1 cellular context compared by ENCODE assay signal in genomic region chr3:113019182-113020137, GRCh38.
TF ChIP-seq lines count a peak whose summit lies in the region.

No MANE protein-coding gene starts in this region.

TF ChIP-seq in SK-N-SH, 30 proteins besides CTCF, POLR2A, EP300 and RAD21 (continued from another document):
- TF ChIP-seq, protein P1, sequence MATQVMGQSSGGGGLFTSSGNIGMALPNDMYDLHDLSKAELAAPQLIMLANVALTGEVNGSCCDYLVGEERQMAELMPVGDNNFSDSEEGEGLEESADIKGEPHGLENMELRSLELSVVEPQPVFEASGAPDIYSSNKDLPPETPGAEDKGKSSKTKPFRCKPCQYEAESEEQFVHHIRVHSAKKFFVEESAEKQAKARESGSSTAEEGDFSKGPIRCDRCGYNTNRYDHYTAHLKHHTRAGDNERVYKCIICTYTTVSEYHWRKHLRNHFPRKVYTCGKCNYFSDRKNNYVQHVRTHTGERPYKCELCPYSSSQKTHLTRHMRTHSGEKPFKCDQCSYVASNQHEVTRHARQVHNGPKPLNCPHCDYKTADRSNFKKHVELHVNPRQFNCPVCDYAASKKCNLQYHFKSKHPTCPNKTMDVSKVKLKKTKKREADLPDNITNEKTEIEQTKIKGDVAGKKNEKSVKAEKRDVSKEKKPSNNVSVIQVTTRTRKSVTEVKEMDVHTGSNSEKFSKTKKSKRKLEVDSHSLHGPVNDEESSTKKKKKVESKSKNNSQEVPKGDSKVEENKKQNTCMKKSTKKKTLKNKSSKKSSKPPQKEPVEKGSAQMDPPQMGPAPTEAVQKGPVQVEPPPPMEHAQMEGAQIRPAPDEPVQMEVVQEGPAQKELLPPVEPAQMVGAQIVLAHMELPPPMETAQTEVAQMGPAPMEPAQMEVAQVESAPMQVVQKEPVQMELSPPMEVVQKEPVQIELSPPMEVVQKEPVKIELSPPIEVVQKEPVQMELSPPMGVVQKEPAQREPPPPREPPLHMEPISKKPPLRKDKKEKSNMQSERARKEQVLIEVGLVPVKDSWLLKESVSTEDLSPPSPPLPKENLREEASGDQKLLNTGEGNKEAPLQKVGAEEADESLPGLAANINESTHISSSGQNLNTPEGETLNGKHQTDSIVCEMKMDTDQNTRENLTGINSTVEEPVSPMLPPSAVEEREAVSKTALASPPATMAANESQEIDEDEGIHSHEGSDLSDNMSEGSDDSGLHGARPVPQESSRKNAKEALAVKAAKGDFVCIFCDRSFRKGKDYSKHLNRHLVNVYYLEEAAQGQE (IDR thresholded peaks at IDR 0.05; ENCODE audit: low read depth, low read length): peak; percentile 4; the same call in 1 of the 2 replicates
- TF ChIP-seq MAX (IDR thresholded peaks at IDR 0.05; ENCODE audit: low read depth): peak; percentile 99
- peak; percentile 44; the same call in 1 of the 2 replicates for TF ChIP-seq USF1 (IDR thresholded peaks at IDR 0.05; ENCODE audit: borderline replicate concordance, low read depth)
- TF ChIP-seq, protein P2, sequence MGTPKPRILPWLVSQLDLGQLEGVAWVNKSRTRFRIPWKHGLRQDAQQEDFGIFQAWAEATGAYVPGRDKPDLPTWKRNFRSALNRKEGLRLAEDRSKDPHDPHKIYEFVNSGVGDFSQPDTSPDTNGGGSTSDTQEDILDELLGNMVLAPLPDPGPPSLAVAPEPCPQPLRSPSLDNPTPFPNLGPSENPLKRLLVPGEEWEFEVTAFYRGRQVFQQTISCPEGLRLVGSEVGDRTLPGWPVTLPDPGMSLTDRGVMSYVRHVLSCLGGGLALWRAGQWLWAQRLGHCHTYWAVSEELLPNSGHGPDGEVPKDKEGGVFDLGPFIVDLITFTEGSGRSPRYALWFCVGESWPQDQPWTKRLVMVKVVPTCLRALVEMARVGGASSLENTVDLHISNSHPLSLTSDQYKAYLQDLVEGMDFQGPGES (IDR thresholded peaks at IDR 0.05; ENCODE audit: low read depth, low read length): no peak
- peak; percentile 92 for TF ChIP-seq MXI1 (IDR thresholded peaks at IDR 0.05; ENCODE audit: low read depth, low read length)
- TF ChIP-seq ELF1 (IDR thresholded peaks at IDR 0.05): peak; percentile 50
- TF ChIP-seq NFIC (IDR thresholded peaks at IDR 0.05; ENCODE audit: borderline replicate concordance): no peak
- TF ChIP-seq, protein P3, sequence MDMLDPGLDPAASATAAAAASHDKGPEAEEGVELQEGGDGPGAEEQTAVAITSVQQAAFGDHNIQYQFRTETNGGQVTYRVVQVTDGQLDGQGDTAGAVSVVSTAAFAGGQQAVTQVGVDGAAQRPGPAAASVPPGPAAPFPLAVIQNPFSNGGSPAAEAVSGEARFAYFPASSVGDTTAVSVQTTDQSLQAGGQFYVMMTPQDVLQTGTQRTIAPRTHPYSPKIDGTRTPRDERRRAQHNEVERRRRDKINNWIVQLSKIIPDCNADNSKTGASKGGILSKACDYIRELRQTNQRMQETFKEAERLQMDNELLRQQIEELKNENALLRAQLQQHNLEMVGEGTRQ (IDR thresholded peaks at IDR 0.05; ENCODE audit: borderline replicate concordance, low read depth, low read length): no peak
- TF ChIP-seq TCF12 (IDR thresholded peaks at IDR 0.05): no peak
- peak; percentile 86 for TF ChIP-seq YY1 (IDR thresholded peaks at IDR 0.05; ENCODE audit: low read depth)
